In the genomic region with DNA sequence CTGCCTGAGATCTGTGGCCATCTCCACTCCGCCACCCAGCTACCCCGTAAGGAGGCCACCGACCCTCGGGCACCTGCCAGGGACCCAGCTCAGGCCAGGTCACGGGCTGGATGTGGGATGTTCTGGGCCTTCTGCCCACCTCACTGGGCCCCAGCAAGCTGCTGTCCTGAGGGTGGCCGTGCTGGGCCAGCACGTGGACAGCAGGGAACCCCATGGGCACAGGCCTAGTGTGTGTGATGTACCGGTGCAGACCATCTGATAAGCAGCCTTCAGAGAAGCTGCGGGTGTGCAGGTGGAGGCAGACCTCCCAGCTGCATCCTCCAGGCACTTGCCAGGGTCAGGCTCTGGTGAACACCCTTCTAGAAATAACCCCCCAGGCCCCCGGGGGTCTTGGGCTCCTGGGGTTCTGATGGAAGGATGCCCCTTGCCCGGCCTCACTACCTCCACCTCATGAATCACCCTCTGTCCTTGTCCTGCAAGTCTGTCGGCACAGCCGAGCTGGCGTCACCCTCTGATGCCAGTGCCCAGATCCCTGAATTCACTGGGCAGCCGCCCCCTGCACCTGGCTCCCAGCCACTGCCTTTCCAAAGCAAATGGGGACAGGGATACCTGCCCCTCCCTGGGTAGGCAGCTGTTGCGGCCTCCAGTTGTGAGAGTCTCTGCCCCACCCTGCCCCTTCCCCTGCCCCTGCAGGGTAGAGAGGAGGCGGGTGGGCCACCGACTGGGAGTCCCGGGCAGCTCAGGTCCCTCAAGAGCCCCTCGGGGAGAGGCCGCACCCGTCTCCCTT, we compare ENCODE assay signal across 1 cellular context.
TF ChIP-seq lines count a peak whose summit lies in the region.

No MANE protein-coding gene starts in this region.

TF ChIP-seq in SK-N-SH treated with all-trans-retinoic acid at 6 μM for 48 hours, 23 proteins besides CTCF, POLR2A, EP300 and RAD21 (continued from another document):
- TF ChIP-seq ZNF8 (CRISPR knock-in tag; IDR thresholded peaks at IDR 0.05), result no peak
